9 cellular contexts compared by ENCODE assay signal in the genomic region with DNA sequence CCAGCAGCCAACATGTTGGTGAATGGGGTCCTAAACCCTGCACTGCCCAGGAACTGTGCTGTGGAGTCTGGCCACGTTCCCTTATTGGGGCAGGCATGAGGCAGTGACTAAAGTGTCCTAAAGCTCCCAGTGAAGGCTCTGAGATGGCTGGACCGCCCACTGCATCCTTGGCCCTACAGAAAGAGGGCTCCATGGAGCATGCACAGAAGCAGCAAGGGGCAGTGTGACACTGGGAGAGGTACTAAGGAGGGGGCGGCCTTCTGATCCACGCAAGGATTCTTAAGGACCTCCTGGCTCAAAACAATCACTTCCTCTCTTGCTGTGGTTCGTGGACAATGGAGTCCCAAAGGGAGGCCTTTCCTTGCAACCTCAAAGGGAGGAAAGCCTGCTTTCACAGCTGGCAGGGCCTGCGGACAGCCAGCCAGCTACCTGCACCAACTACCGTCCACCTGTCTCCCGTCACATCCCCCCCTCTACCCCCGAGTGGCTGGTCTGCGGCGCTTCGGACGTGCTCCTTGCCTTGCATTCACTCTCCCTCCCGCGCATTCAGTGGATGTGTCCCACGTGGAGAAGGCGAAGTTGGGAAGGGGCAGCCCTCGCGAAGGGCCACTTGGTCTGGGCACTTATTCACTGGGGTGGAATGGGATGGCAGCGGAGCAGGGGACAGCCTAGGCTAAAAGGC.
DNase-seq lines count a peak whose midpoint lies in the region; TF ChIP-seq lines count a peak whose summit lies in the region.
"Had no signal": no experiment of that assay in that cellular context is flagged by ENCODE, and none has a peak within 500 bp of the region (broad histone marks: within the 10 kb centered on the region; RNA-seq: fewer than 3 reads in every experiment).

No MANE protein-coding gene starts in this region.

- no peak overlapping the region for H3K9ac ChIP-seq in endodermal cell (ENCODE audit: extremely low read depth, low read length, poor library complexity, severe bottlenecking)

- H3K27ac ChIP-seq in endodermal cell (ENCODE audit: low read depth, low read length) (no peak overlapping the region), mesodermal cell (ENCODE audit: low read depth, low read length, severe bottlenecking) (no peak overlapping the region), tibial nerve (peak overlapping the region; percentile 82 to 92 (median 91))
- no peak overlapping the region for H3K27ac ChIP-seq in effector memory CD4-positive, alpha-beta T cell (ENCODE audit: insufficient read depth, low read length, poor library complexity, severe bottlenecking)

- H3K4me1 ChIP-seq in endodermal cell (ENCODE audit: control insufficient read depth, insufficient read depth, low read length) (no peaks in the 10 kb centered on the region), mesodermal cell (ENCODE audit: control insufficient read depth, insufficient read depth, low read length, poor library complexity, severe bottlenecking) (no peaks in the 10 kb centered on the region), tibial nerve (peaks cover 0 to 42% (median 15%) of the 10 kb centered on the region in 4 donors)
- H3K4me1 ChIP-seq in effector memory CD4-positive, alpha-beta T cell (ENCODE audit: control insufficient read depth, insufficient read depth, low read length, poor library complexity, severe bottlenecking), result no peaks in the 10 kb centered on the region

- H3K36me3 ChIP-seq in endodermal cell (ENCODE audit: control insufficient read depth, insufficient read depth, low read length), result no peaks in the 10 kb centered on the region
- H3K36me3 ChIP-seq in mesodermal cell (ENCODE audit: control insufficient read depth, insufficient read depth, low read length), result no peaks in the 10 kb centered on the region
- no peaks in the 10 kb centered on the region for H3K36me3 ChIP-seq in tibial nerve
- no peaks in the 10 kb centered on the region for H3K36me3 ChIP-seq in effector memory CD4-positive, alpha-beta T cell (ENCODE audit: control insufficient read depth, insufficient read depth, low read length)

- H3K4me3 ChIP-seq in endodermal cell (ENCODE audit: low read length), result peak overlapping the region; percentile 78
- H3K4me3 ChIP-seq in mesodermal cell (ENCODE audit: extremely low read depth, insufficient read depth, low read length, poor library complexity, severe bottlenecking), result peak overlapping the region; percentile 58
- peak overlapping the region; percentile 57 to 94 (median 78) for H3K4me3 ChIP-seq in tibial nerve
- no peak overlapping the region for H3K4me3 ChIP-seq in effector memory CD4-positive, alpha-beta T cell (ENCODE audit: insufficient read depth, low read depth, low read length, poor library complexity, severe bottlenecking)

- TF ChIP-seq CTCF in endodermal cell (conservative IDR thresholded peaks at IDR 0.05), result no peak
- TF ChIP-seq CTCF in tibial nerve (IDR thresholded peaks at IDR 0.05), result peak in 2 of 5 experiments; percentile 9 to 14

- H3K4me3 Mint-ChIP-seq in endodermal cell, result peak overlapping the region; percentile 56

- H3K27me3 ChIP-seq in endodermal cell (ENCODE audit: control insufficient read depth, insufficient read depth, low read length, poor library complexity, severe bottlenecking) (peaks cover 37% of the 10 kb centered on the region), tibial nerve (no peaks in the 10 kb centered on the region)
- peaks cover 15% of the 10 kb centered on the region for H3K27me3 ChIP-seq in effector memory CD4-positive, alpha-beta T cell (replicated peaks; ENCODE audit: control insufficient read depth, insufficient read depth, low read length, poor library complexity, severe bottlenecking)

- peaks cover 63% of the 10 kb centered on the region for H3K27me3 Mint-ChIP-seq in endodermal cell (ENCODE audit: insufficient read depth)

- no peaks in the 10 kb centered on the region for H3K9me3 Mint-ChIP-seq in endodermal cell

- H3K27ac Mint-ChIP-seq in endodermal cell, result no peak overlapping the region

- TF ChIP-seq POLR2A in tibial nerve (IDR thresholded peaks at IDR 0.05), result no peak

- WGBS in endodermal cell (ENCODE audit: insufficient coverage in 1 of 2, insufficient read length in 1 of 2), 2 experiments, result 68 to 92% methylated on average over 6 to 20 of the region's 20 CpGs
- WGBS in mesodermal cell (ENCODE audit: insufficient coverage in 2 of 2), 2 experiments, result 54 to 62% methylated on average over 7 to 12 of the region's 20 CpGs
- 19 to 25% methylated on average over 20 of the region's 20 CpGs for WGBS in tibial nerve, 2 donors

- peaks cover 5% of the 10 kb centered on the region for H3K4me1 Mint-ChIP-seq in endodermal cell

- H3K36me3 Mint-ChIP-seq in endodermal cell (ENCODE audit: low read depth), result no peaks in the 10 kb centered on the region

- TF ChIP-seq EP300 in tibial nerve (IDR thresholded peaks at IDR 0.05), result peak in 1 of 2 donors; percentile 45

- peak; percentile 23 for DNase-seq in M059J (ENCODE audit: low read depth)
- peak; percentile 68 for DNase-seq in endodermal cell
- peak in 1 of 2 donors; percentile 23 for DNase-seq in tibial nerve (ENCODE audit: low spot score in 2 of 2)
- no peak for DNase-seq in effector memory CD4-positive, alpha-beta T cell
- DNase-seq in NCI-H526 (lab: John Stamatoyannopoulos, UW), result no peak
- DNase-seq in stimulated activated CD4-positive, alpha-beta T cell treated with anti-CD3 and anti-CD28 coated beads, Interleukin-4, amount 100 ng/mL, for 4 hours, result no peak
- no peak for DNase-seq in AG08395 (ENCODE audit: low spot score)
- DNase-seq: NCI-H2081 treated with DMSO at 0.1 percent for 48 hours had no signal

- H3K9me3 ChIP-seq in endodermal cell (ENCODE audit: control insufficient read depth, low read length), result no peaks in the 10 kb centered on the region
- no peaks in the 10 kb centered on the region for H3K9me3 ChIP-seq in mesodermal cell (ENCODE audit: control insufficient read depth, low read length)
- no peaks in the 10 kb centered on the region for H3K9me3 ChIP-seq in tibial nerve
- no peaks in the 10 kb centered on the region for H3K9me3 ChIP-seq in effector memory CD4-positive, alpha-beta T cell (ENCODE audit: control insufficient read depth, low read length)

Comparison
In these comparisons a context has a peak if more than half of its experiments do, and no peak if none do; other contexts are left out.
1. DNase-seq: peak in M059J (single experiment) and endodermal cell (single experiment); none in effector memory CD4-positive, alpha-beta T cell (0 of 3), NCI-H526 (0 of 2), stimulated activated CD4-positive, alpha-beta T cell treated with anti-CD3 and anti-CD28 coated beads, Interleukin-4, amount 100 ng/mL, for 4 hours (0 of 2) and AG08395 (single experiment).
2. H3K27ac ChIP-seq: peak in tibial nerve (4 of 4); none in endodermal cell (single experiment), mesodermal cell (single experiment) and effector memory CD4-positive, alpha-beta T cell (single experiment).